8 cellular contexts compared by ENCODE assay signal in the genomic region with DNA sequence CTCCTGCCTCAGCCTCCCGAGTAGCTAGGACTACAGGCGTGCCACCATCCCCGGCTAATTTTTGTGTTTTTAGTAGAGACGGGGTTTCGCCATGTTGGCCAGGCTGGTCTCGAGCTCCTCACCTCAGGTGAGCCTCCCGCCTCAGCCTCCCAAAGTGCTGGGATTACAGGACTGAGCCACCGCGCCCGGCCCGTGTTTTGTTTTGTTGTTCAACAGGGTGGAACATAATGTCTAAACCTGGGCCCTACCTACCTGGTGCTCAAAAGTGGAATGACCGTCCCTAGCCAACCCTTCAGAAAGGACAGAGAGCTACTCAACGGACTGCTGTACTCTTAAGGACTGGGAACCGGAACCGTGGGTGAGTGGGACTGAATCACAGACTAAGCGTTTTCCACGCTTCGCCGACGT. TPM values are rescaled to one million over a fixed set of nuclear protein-coding genes. Genes with fewer than 3 reads are reported as not detected.
DNase-seq lines count a peak whose midpoint lies in the region; ATAC-seq and TF ChIP-seq lines count a peak whose summit lies in the region.

No MANE protein-coding gene starts in this region.

- no peak for ATAC-seq in HG03108 (IDR thresholded peaks at IDR 0.05; ENCODE audit: unreplicated experiment)
- no peak for ATAC-seq in HG02938 (IDR thresholded peaks at IDR 0.05; ENCODE audit: unreplicated experiment)

- DNase-seq in BJ (ENCODE audit: low read depth) (no peak), choroid plexus epithelial cell (ENCODE audit: low read depth) (no peak), cortex of kidney (lab: John Stamatoyannopoulos, UW) (no peak), erythroblast (lab: John Stamatoyannopoulos, UW) (no peak)
- no peak for DNase-seq in Jurkat, Clone E6-1 (ENCODE audit: low read depth, low spot score)

- TF ChIP-seq CTCF in BJ (IDR thresholded peaks at IDR 0.05; ENCODE audit: insufficient read depth, low read depth, low read length) (no peak), choroid plexus epithelial cell (conservative IDR thresholded peaks at IDR 0.05; ENCODE audit: low read depth, low read length) (no peak)

- no peaks in the 10 kb centered on the region for H3K9me3 ChIP-seq in muscle layer of duodenum (ENCODE audit: control insufficient read depth in 1 of 2, low read length in 2 of 2)

- CTCF ChIA-PET in BJ (lab: Yijun Ruan, JAX), result interaction anchor here (1.0 to 2.2 kb wide), 19 partner anchors 9 to 155 kb away, joined by 3 to 35 read pairs (median 4); partner anchors contain the start of genes MVP and PAGR1

- H3K27me3 ChIP-seq in BJ (ENCODE audit: control insufficient read depth, insufficient read depth, low read length) (no peaks in the 10 kb centered on the region), muscle layer of duodenum (ENCODE audit: low read depth, low read length) (no peaks in the 10 kb centered on the region)

- H3K4me3 ChIP-seq in BJ (ENCODE audit: low read depth, low read length) (peak overlapping the region; percentile 58), choroid plexus epithelial cell (ENCODE audit: low read depth, low read length) (peak overlapping the region; percentile 97), muscle layer of duodenum (ENCODE audit: low read depth in 1 of 2, low read length in 2 of 2) (peak overlapping the region; percentile 86 to 91)
- peak overlapping the region; percentile 93 for H3K4me3 ChIP-seq in Jurkat, Clone E6-1 (ENCODE audit: low read length)

- peaks cover 5 to 22% of the 10 kb centered on the region in 2 donors for H3K4me1 ChIP-seq in muscle layer of duodenum (ENCODE audit: control insufficient read depth in 1 of 2, insufficient read depth in 2 of 2, low read length in 2 of 2)

- POLR2A ChIA-PET in BJ (lab: Charles Lee), result no interaction called here

- H3K36me3 ChIP-seq in BJ (ENCODE audit: control insufficient read depth, insufficient read depth, low read length), result no peaks in the 10 kb centered on the region
- no peaks in the 10 kb centered on the region for H3K36me3 ChIP-seq in muscle layer of duodenum (ENCODE audit: control insufficient read depth in 1 of 2, insufficient read depth in 2 of 2, low read length in 2 of 2)

- peak overlapping the region; percentile 89 for H3K27ac ChIP-seq in muscle layer of duodenum (ENCODE audit: low read length)

- no peak for TF ChIP-seq POLR2A in erythroblast (IDR thresholded peaks at IDR 0.05; ENCODE audit: low read length)

RNA-seq across cellular contexts. Expression of gene KIF22, which starts 0.8 kb away (rescaled TPM):
- 43.0 and 68.3 TPM in 2 replicates for polyA plus RNA-seq in BJ (2011; rRNA removed)
- 47.6 and 85.6 TPM in 2 replicates for polyA minus RNA-seq in BJ (2011; rRNA and poly(A)+ RNA removed)
- polyA plus RNA-seq in Jurkat, Clone E6-1 (2012; ENCODE audit: insufficient read depth, insufficient read length), result 169 TPM

RNA-seq across cellular contexts. Expression of gene ZG16, which starts 11.7 kb away (rescaled TPM):
- polyA plus RNA-seq in BJ (2011; rRNA removed), result not detected in 2 replicates
- not detected in 2 replicates for polyA minus RNA-seq in BJ (2011; rRNA and poly(A)+ RNA removed)
- polyA plus RNA-seq in Jurkat, Clone E6-1 (2012; ENCODE audit: insufficient read depth, insufficient read length), result not detected

RNA-seq across cellular contexts. Expression of gene MAZ, which starts 16.6 kb away (rescaled TPM):
- 105 and 172 TPM in 2 replicates for polyA plus RNA-seq in BJ (2011; rRNA removed)
- 160 and 209 TPM in 2 replicates for polyA minus RNA-seq in BJ (2011; rRNA and poly(A)+ RNA removed)
- 1,001 TPM for polyA plus RNA-seq in Jurkat, Clone E6-1 (2012; ENCODE audit: insufficient read depth, insufficient read length)

RNA-seq across cellular contexts. Expression of gene PRRT2, which starts 22.2 kb away (rescaled TPM):
- 4.5 and 7.6 TPM in 2 replicates for polyA plus RNA-seq in BJ (2011; rRNA removed)
- polyA minus RNA-seq in BJ (2011; rRNA and poly(A)+ RNA removed), result 1.9 and 2.4 TPM in 2 replicates
- 0.85 TPM for polyA plus RNA-seq in Jurkat, Clone E6-1 (2012; ENCODE audit: insufficient read depth, insufficient read length)

RNA-seq across cellular contexts. Expression of gene PAGR1, which starts 26.2 kb away (rescaled TPM):
- polyA plus RNA-seq in BJ (2011; rRNA removed), result 13.9 and 15.6 TPM in 2 replicates
- polyA minus RNA-seq in BJ (2011; rRNA and poly(A)+ RNA removed), result 2.3 and 3.1 TPM in 2 replicates
- 64.3 TPM for polyA plus RNA-seq in Jurkat, Clone E6-1 (2012; ENCODE audit: insufficient read depth, insufficient read length)
